In the genomic region with DNA sequence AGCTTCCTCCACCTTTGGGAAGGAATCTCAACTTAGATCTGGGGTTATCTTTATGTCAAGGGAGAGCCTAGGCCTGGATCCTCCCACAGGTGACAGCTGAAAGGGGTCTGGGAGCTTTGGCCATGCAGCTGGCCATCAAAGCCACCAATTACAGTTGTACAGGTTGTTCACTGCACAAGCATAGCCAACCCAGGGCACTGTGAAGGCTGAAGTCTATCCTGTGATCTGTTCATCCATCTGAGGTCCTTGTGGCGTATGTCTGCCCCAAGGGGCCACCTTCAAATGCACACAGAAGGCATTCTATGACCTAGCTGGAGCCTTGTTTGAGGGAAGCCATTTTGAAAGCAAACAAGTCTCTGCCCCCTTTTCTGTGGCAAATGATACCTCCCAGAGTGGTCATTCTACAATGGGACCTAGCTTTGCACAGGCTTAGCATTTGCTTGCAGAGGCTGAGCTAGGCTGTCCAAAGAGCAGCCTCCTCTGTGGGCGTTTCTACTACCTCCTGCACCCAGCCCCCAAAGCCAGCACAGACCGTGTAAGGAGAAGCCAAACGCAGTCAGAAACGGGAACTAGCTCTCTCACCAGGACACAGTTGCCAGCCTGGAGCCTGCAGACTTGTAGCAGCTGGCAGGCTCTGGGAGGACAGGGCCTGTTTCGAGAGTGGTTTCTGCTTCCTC, we compare ENCODE assay signal across 9 cellular contexts.
DNase-seq lines count a peak whose midpoint lies in the region; TF ChIP-seq lines count a peak whose summit lies in the region.
"Had no signal": no experiment of that assay in that cellular context is flagged by ENCODE, and none has a peak within 500 bp of the region (broad histone marks: within the 10 kb centered on the region; RNA-seq: fewer than 3 reads in every experiment).

No MANE protein-coding gene starts in this region.

- TF ChIP-seq CTCF in AG10803 (conservative IDR thresholded peaks at IDR 0.05; ENCODE audit: low read length): no peak
- no peak for TF ChIP-seq CTCF in dorsolateral prefrontal cortex (IDR thresholded peaks at IDR 0.05 in 54 of 56, conservative IDR thresholded peaks at IDR 0.05 in 2 of 56; ENCODE audit: low read depth in 1 of 56, partially characterized antibody in 56 of 56)

- peaks cover 19 to 20% of the 10 kb centered on the region in 2 donors for H3K4me1 ChIP-seq in muscle layer of duodenum (ENCODE audit: control insufficient read depth in 1 of 2, insufficient read depth in 2 of 2, low read length in 2 of 2)

- intact Hi-C loops in dorsolateral prefrontal cortex (cut with DNase I): no loop called here

- H3K4me3 ChIP-seq in AG10803 (ENCODE audit: low read length) (no peak overlapping the region), dorsolateral prefrontal cortex (no peak overlapping the region), muscle layer of duodenum (ENCODE audit: low read depth in 1 of 2, low read length in 2 of 2) (peak overlapping the region in 1 of 2 donors; percentile 4)

- DNase-seq in AG10803 (ENCODE audit: low read depth) (peak; percentile 38), MV-4-11 (lab: John Stamatoyannopoulos, UW) (peak; percentile 99), dorsolateral prefrontal cortex (peak in 9 of 10 donors; percentile 7 to 63 (median 56)), T1000 (lab: John Stamatoyannopoulos, UW) (no peak), SW480 (ENCODE audit: low spot score) (no peak), NCI-H226 (no peak), ACHN (no peak)

- H3K36me3 ChIP-seq in muscle layer of duodenum (ENCODE audit: control insufficient read depth in 1 of 2, insufficient read depth in 2 of 2, low read length in 2 of 2): no peaks in the 10 kb centered on the region

- in situ Hi-C loops in ACHN (cut with HindIII; ENCODE audit: low pct_ligation_motif_present, low pct_unique_long_range_greater_than_20kb, low sequenced_read_pairs): no loop called here

- H3K9me3 ChIP-seq in muscle layer of duodenum (ENCODE audit: control insufficient read depth in 1 of 2, low read length in 2 of 2): no peaks in the 10 kb centered on the region

- H3K27ac ChIP-seq in dorsolateral prefrontal cortex: peak overlapping the region in 32 of 59 donors; percentile 3 to 76 (median 34)
- peak overlapping the region; percentile 60 for H3K27ac ChIP-seq in muscle layer of duodenum (ENCODE audit: low read length)
- H3K27ac ChIP-seq: C4-2B had no signal

- H3K27me3 ChIP-seq in dorsolateral prefrontal cortex: no peaks in the 10 kb centered on the region
- no peaks in the 10 kb centered on the region for H3K27me3 ChIP-seq in muscle layer of duodenum (ENCODE audit: low read depth, low read length)

Comparison
In these comparisons a context has a peak if more than half of its experiments do, and no peak if none do; other contexts are left out.
1. DNase-seq: peak in AG10803 (single experiment), MV-4-11 (single experiment) and dorsolateral prefrontal cortex (9 of 10); none in T1000 (single experiment), SW480 (single experiment), NCI-H226 (single experiment) and ACHN (single experiment).